In genomic region chr6:90907931-90908655, GRCh38 we compare ENCODE assay signal across 16 cellular contexts.
"Had no signal": no experiment of that assay in that cellular context is flagged by ENCODE, and none has a peak within 500 bp of the region (broad histone marks: within the 10 kb centered on the region; RNA-seq: fewer than 3 reads in every experiment).

No MANE protein-coding gene starts in this region.

- H3K9me3 Mint-ChIP-seq: activated CD4-positive, alpha-beta memory T cell treated with anti-CD3 and anti-CD28 coated beads for 36 hours had no signal

- DNase-seq: activated CD4-positive, alpha-beta memory T cell treated with anti-CD3 and anti-CD28 coated beads for 36 hours; activated CD4-positive, CD25-positive, alpha-beta regulatory T cell treated with anti-CD3 and anti-CD28 coated beads, Interleukin-2, amount 50 U/mL, for 72 hours; activated gamma-delta T cell; activated T-cell treated with anti-CD3 and anti-CD28 coated beads, Interleukin-2, amount 50 U/mL, for 48 hours; amygdala; dermis blood vessel endothelial cell; foreskin fibroblast; immature natural killer cell; left colon; naive thymus-derived CD4-positive, alpha-beta T cell; thyroid gland had no signal

- H3K27ac Mint-ChIP-seq: activated CD4-positive, alpha-beta memory T cell treated with anti-CD3 and anti-CD28 coated beads for 36 hours; activated naive CD8-positive, alpha-beta T cell; brain; immature natural killer cell; naive thymus-derived CD4-positive, alpha-beta T cell had no signal

- ATAC-seq: left colon; naive thymus-derived CD4-positive, alpha-beta T cell had no signal

- H3K4me3 ChIP-seq: esophagus muscularis mucosa, lung, skin epidermis, thyroid gland had no signal

- H3K36me3 Mint-ChIP-seq: activated CD4-positive, alpha-beta memory T cell treated with anti-CD3 and anti-CD28 coated beads for 36 hours; activated naive CD8-positive, alpha-beta T cell; brain; immature natural killer cell; naive thymus-derived CD4-positive, alpha-beta T cell had no signal

- H3K4me3 Mint-ChIP-seq: activated CD4-positive, alpha-beta memory T cell treated with anti-CD3 and anti-CD28 coated beads for 36 hours; activated naive CD8-positive, alpha-beta T cell; brain; immature natural killer cell; naive thymus-derived CD4-positive, alpha-beta T cell had no signal

- H3K4me1 Mint-ChIP-seq: brain; immature natural killer cell; naive thymus-derived CD4-positive, alpha-beta T cell had no signal
